Comparison of ENCODE assay signal across 9 cellular contexts in genomic region chr10:99432047-99432446, GRCh38. TPM values are rescaled to one million over a fixed set of nuclear protein-coding genes. Genes with fewer than 3 reads are reported as not detected.
A peak's percentile ranks its signal among the peaks of the same experiment; 100 is the strongest.
DNase-seq lines count a peak whose midpoint lies in the region; ATAC-seq and TF ChIP-seq lines count a peak whose summit lies in the region.
"Had no signal": no experiment of that assay in that cellular context is flagged by ENCODE, and none has a peak within 500 bp of the region (broad histone marks: within the 10 kb centered on the region; RNA-seq: fewer than 3 reads in every experiment).

No MANE protein-coding gene starts in this region.

- no peak overlapping the region for H4K8ac ChIP-seq in H9 (replicated peaks; ENCODE audit: insufficient read length, low read depth, low read length)

- H3K9me2 ChIP-seq in PC-3 (replicated peaks; ENCODE audit: low read length): no peaks in the 10 kb centered on the region

- H4K20me1 ChIP-seq in H9 (ENCODE audit: control insufficient read depth, insufficient read depth, insufficient read length) (no peaks in the 10 kb centered on the region), PC-3 (ENCODE audit: low read length) (no peaks in the 10 kb centered on the region; the same call in 1 of the 2 replicates)

- H3K4me1 ChIP-seq in H9 (ENCODE audit: insufficient read depth, low read length) (no peaks in the 10 kb centered on the region; the same call in 1 of the 2 replicates), PC-3 (ENCODE audit: insufficient read depth, low read length) (peaks cover 6% of the 10 kb centered on the region), esophagus muscularis mucosa (peaks cover 25 to 74% (median 68%) of the 10 kb centered on the region in 4 donors)

- no peak overlapping the region for H3K9ac ChIP-seq in H9 (ENCODE audit: extremely low read depth, insufficient read length, low read length)
- no peak overlapping the region for H3K9ac ChIP-seq in PC-3 (ENCODE audit: low read length)

- H3K4me3 Mint-ChIP-seq in H9: peak overlapping the region; percentile 41 to 74

- intact Hi-C loops in PC-3 (cut with micrococcal nuclease) (loop anchor here (2.0 to 10.0 kb wide), 2 partner anchors 95 to 253 kb away; no protein-coding TSS in a partner anchor), esophagus muscularis mucosa (cut with DNase I) (loop anchor here (10.0 kb wide), 1 partner anchor 283 kb away; no protein-coding TSS in a partner anchor)

- H2BK20ac ChIP-seq in H9 (ENCODE audit: low read depth, low read length, poor library complexity, severe bottlenecking): no peak overlapping the region

- CTCF ChIA-PET in PC-3 (lab: Charles Lee): no interaction called here

- H2BK120ac ChIP-seq in H9 (ENCODE audit: low read depth, low read length, poor library complexity, severe bottlenecking): no peak overlapping the region

- H3K56ac ChIP-seq in H9 (ENCODE audit: insufficient read length, low read depth, low read length): no peak overlapping the region

- H2BK12ac ChIP-seq in H9 (ENCODE audit: insufficient read length, low read depth, low read length): no peak overlapping the region

- no peak for TF ChIP-seq EP300 in esophagus muscularis mucosa (IDR thresholded peaks at IDR 0.05)

- no peaks in the 10 kb centered on the region; the same call in none of the 2 replicates for H3K27me3 Mint-ChIP-seq in H9 (ENCODE audit: low read depth)

- peaks cover 8% of the 10 kb centered on the region for H3K23me2 ChIP-seq in H9 (ENCODE audit: insufficient read length, low read depth, low read length, poor library complexity, severe bottlenecking)

- no peak overlapping the region for H3K14ac ChIP-seq in H9 (ENCODE audit: insufficient read depth, low read length)

- H3F3A ChIP-seq in PC-3 (ENCODE audit: low read length, unreplicated experiment): no peaks in the 10 kb centered on the region

- H3K36me3 ChIP-seq in PC-3 (ENCODE audit: low read depth, low read length): no peaks in the 10 kb centered on the region
- peaks cover 0 to 9% (median 4%) of the 10 kb centered on the region in 4 donors for H3K36me3 ChIP-seq in esophagus muscularis mucosa

- H3K27me3 ChIP-seq in H9 (ENCODE audit: insufficient read depth, low read length): no peaks in the 10 kb centered on the region
- no peaks in the 10 kb centered on the region for H3K27me3 ChIP-seq in PC-3 (ENCODE audit: low read length)
- H3K27me3 ChIP-seq in esophagus muscularis mucosa: no peaks in the 10 kb centered on the region

- H2AFZ ChIP-seq in H9 (ENCODE audit: low read length) (no peak overlapping the region), PC-3 (ENCODE audit: low read length) (no peak overlapping the region)

- POLR2A ChIA-PET in PC-3 (lab: Charles Lee; ENCODE audit: unreplicated experiment): no interaction called here

- TF ChIP-seq POLR2A in esophagus muscularis mucosa (IDR thresholded peaks at IDR 0.05; ENCODE audit: low read depth): no peak

- peaks cover 2% of the 10 kb centered on the region for H3K79me1 ChIP-seq in H9 (ENCODE audit: insufficient read depth, low read depth, low read length, poor library complexity, severe bottlenecking)

- H4K91ac ChIP-seq in H9 (ENCODE audit: insufficient read length, low read depth, low read length): no peak overlapping the region

- TF ChIP-seq CTCF in H9 (conservative IDR thresholded peaks at IDR 0.05): no peak
- TF ChIP-seq CTCF in PC-3 (conservative IDR thresholded peaks at IDR 0.05; ENCODE audit: low read depth, low read length): no peak
- no peak for TF ChIP-seq CTCF in esophagus muscularis mucosa (IDR thresholded peaks at IDR 0.05)
- TF ChIP-seq CTCF in retinal pigment epithelial cell (conservative IDR thresholded peaks at IDR 0.05; ENCODE audit: low read depth, low read length): no peak

- H3K27ac Mint-ChIP-seq in H9: no peak overlapping the region; a peak in 1 of 7 replicates

- peaks cover 14 to 20% of the 10 kb centered on the region in 2 experiments for H3K4me1 Mint-ChIP-seq in H9

- ATAC-seq in PC-3 (no peak), HG02981 (IDR thresholded peaks at IDR 0.05; ENCODE audit: unreplicated experiment) (no peak), GM21619 (IDR thresholded peaks at IDR 0.05; ENCODE audit: unreplicated experiment) (no peak)

- H3K18ac ChIP-seq in H9 (ENCODE audit: insufficient read length, low read depth, low read length): no peak overlapping the region

- H3K23ac ChIP-seq in H9 (ENCODE audit: insufficient read length, low read depth, low read length): no peak overlapping the region

- H3T11ph ChIP-seq in H9 (ENCODE audit: low read length): no peak overlapping the region

- no CpG with 5 or more reads among the region's 4 CpGs for WGBS in H9 (ENCODE audit: extremely low coverage, insufficient read length, low lambda C conversion rate)
- 96% methylated on average over 4 of the region's 4 CpGs for WGBS in esophagus muscularis mucosa

- H3K4me3 ChIP-seq in PC-3 (ENCODE audit: low read length) (peak overlapping the region; percentile 98; the same call in 1 of the 2 replicates), esophagus muscularis mucosa (peak overlapping the region in 3 of 4 donors; percentile 82 to 83 (median 83)), retinal pigment epithelial cell (ENCODE audit: low read length) (peak overlapping the region; percentile 100)

- H3K27ac ChIP-seq in H9 (ENCODE audit: insufficient read length, low read depth, low read length) (no peak overlapping the region), PC-3 (ENCODE audit: low read length) (no peak overlapping the region), esophagus muscularis mucosa (replicated peaks in 1 of 4) (peak overlapping the region; percentile 91 to 94 (median 92))

- no peak overlapping the region for H2AK5ac ChIP-seq in H9 (ENCODE audit: insufficient read length, low read length)

- DNase-seq in H9 (no peak), PC-3 (no peak), esophagus muscularis mucosa (ENCODE audit: extremely low spot score) (no peak), retinal pigment epithelial cell (ENCODE audit: low read depth) (no peak), iPS-NIHi11 (ENCODE audit: low spot score) (no peak)
- DNase-seq: activated CD8-positive, alpha-beta memory T cell treated with anti-CD3 and anti-CD28 coated beads for 24 hours; NCI-H82 had no signal

- no peaks in the 10 kb centered on the region for H3K9me3 Mint-ChIP-seq in H9

- peak overlapping the region; percentile 64 for H3K4me2 ChIP-seq in H9 (ENCODE audit: insufficient read depth, insufficient read length, low read length)
- peak overlapping the region; percentile 96 for H3K4me2 ChIP-seq in PC-3 (ENCODE audit: low read length)

- BruUV-seq in PC-3 (replicated peaks; lab: Mats Ljungman, UMichigan): no TSS peak

- H3K79me2 ChIP-seq in H9 (ENCODE audit: insufficient read depth, low read length): peaks cover 6% of the 10 kb centered on the region; the same call in 1 of the 2 replicates
- peaks cover 48% of the 10 kb centered on the region for H3K79me2 ChIP-seq in PC-3 (ENCODE audit: low read length)

- no peak overlapping the region for H2BK15ac ChIP-seq in H9 (ENCODE audit: low read depth, low read length)

- H3K9me3 ChIP-seq in H9 (ENCODE audit: control insufficient read depth, low read depth, low read length) (no peaks in the 10 kb centered on the region), PC-3 (ENCODE audit: low read length) (no peaks in the 10 kb centered on the region), esophagus muscularis mucosa (no peaks in the 10 kb centered on the region)

- no peak overlapping the region for H2BK5ac ChIP-seq in H9 (ENCODE audit: insufficient read length, low read length)

- H3K4ac ChIP-seq in H9 (ENCODE audit: low read depth, low read length): no peak overlapping the region

- H4K5ac ChIP-seq in H9 (ENCODE audit: insufficient read length, low read depth, low read length): no peak overlapping the region

- 0 out of 7 replicates have a peak, but pooled peaks cover 0 to 3% (median 0%) of the 10 kb centered on the region in 3 experiments for H3K36me3 Mint-ChIP-seq in H9 (ENCODE audit: insufficient read depth in 1 of 3, low read depth in 3 of 3)

RNA-seq across cellular contexts. Expression of gene GOT1, which starts 1.6 kb away (rescaled TPM):
- total RNA-seq in H9 (2021): 43.3 and 47.4 TPM in 2 replicates
- total RNA-seq in PC-3 (2014; rRNA removed): 27.4 and 32.6 TPM in 2 replicates
- 10 to 100 TPM; 31.0 to 37.4 (median 36.0) TPM for total RNA-seq in esophagus muscularis mucosa

Comparison
In these comparisons a context has a peak if more than half of its experiments do, and no peak if none do; other contexts are left out.
1. H3K27ac ChIP-seq: peak in esophagus muscularis mucosa (4 of 4); none in H9 (single experiment) and PC-3 (single experiment).
2. Peak in every context shown above with its lines, with median percentiles within 50 percentile points of each other: H3K4me3 ChIP-seq.